Comparison of ENCODE assay signal across 23 cellular contexts in the genomic region with DNA sequence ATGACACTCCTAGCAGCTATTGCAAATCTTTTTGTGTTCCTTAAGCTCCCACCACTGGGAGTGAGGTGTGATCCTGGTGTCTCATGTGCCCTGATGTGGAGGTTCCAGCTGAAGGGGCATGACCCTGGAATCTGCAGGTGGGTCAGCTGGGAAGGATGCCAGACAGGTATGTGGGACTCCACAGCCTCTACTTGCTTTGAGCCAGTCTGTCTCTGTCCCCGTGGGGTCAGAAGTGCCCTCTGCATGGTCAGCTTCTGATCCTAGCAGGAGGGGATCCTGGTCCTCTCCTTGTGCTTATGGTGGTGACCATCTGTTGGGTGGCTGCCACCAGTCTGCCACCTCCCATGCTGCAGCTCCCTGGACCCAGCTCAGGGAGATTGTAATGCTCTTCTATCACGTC. TPM values are rescaled to one million over a fixed set of nuclear protein-coding genes. Genes with fewer than 3 reads are reported as not detected.
A peak's percentile ranks its signal among the peaks of the same experiment; 100 is the strongest.
DNase-seq lines count a peak whose midpoint lies in the region; ATAC-seq and TF ChIP-seq lines count a peak whose summit lies in the region.
"Had no signal": no experiment of that assay in that cellular context is flagged by ENCODE, and none has a peak within 500 bp of the region (broad histone marks: within the 10 kb centered on the region; RNA-seq: fewer than 3 reads in every experiment).

No MANE protein-coding gene starts in this region.

- intact Hi-C loops in heart left ventricle (cut with DNase I) (no loop called here), esophagus muscularis mucosa (cut with DNase I) (no loop called here), vagina (cut with DNase I) (no loop called here)

- H3K4me3 ChIP-seq in right atrium auricular region (no peak overlapping the region), heart left ventricle (no peak overlapping the region), esophagus muscularis mucosa (no peak overlapping the region), vagina (no peak overlapping the region)
- H3K4me3 ChIP-seq: A549; BLaER1 treated with 17β-estradiol and CSF1 and Interleukin-3, amounts not matched to agents 10 nM and 100 nM; GM23338 had no signal

- ATAC-seq in heart left ventricle (no peak), GM18861 (IDR thresholded peaks at IDR 0.05; ENCODE audit: unreplicated experiment) (no peak)
- ATAC-seq in stimulated activated effector memory CD8-positive, alpha-beta T cell treated with anti-CD3 and anti-CD28 coated beads, Interleukin-12 subunit alpha, Interleukin-12 subunit beta, amount 100 ng/mL, for 72 hours: peak; percentile 11
- ATAC-seq: A549, GM23338, HCT116 had no signal

- H3K36me3 Mint-ChIP-seq in stimulated activated effector memory CD8-positive, alpha-beta T cell treated with anti-CD3 and anti-CD28 coated beads, Interleukin-12 subunit alpha, Interleukin-12 subunit beta, amount 100 ng/mL, for 72 hours: no peaks in the 10 kb centered on the region
- H3K36me3 Mint-ChIP-seq: CD14-positive monocyte; CD8-positive, alpha-beta memory T cell had no signal

- DNase-seq in right atrium auricular region (ENCODE audit: low spot score): peak; percentile 32
- DNase-seq in heart left ventricle: no peak
- DNase-seq in esophagus muscularis mucosa (ENCODE audit: extremely low spot score): peak; percentile 55
- no peak for DNase-seq in stimulated activated effector memory CD8-positive, alpha-beta T cell treated with anti-CD3 and anti-CD28 coated beads, Interleukin-12 subunit alpha, Interleukin-12 subunit beta, amount 100 ng/mL, for 72 hours (ENCODE audit: low spot score in 2 of 2)
- peak; percentile 52 to 79 for DNase-seq in vagina (ENCODE audit: extremely low spot score in 2 of 2)
- DNase-seq in ecto neural progenitor cell (ENCODE audit: low spot score): no peak
- DNase-seq in SKM-1 (lab: John Stamatoyannopoulos, UW; ENCODE audit: unreplicated experiment): no peak
- DNase-seq: 8988T; ACHN; AML-193; BE2C; CD4-positive, alpha-beta T cell; CD8-positive, alpha-beta memory T cell; DMS53; DMS79 treated with DMSO at 0.1 percent for 48 hours; GF-D8; H9 had no signal

- TF ChIP-seq EP300 in esophagus muscularis mucosa (IDR thresholded peaks at IDR 0.05): no peak

- H3K36me3 ChIP-seq in right atrium auricular region (no peaks in the 10 kb centered on the region), heart left ventricle (no peaks in the 10 kb centered on the region), esophagus muscularis mucosa (no peaks in the 10 kb centered on the region), vagina (no peaks in the 10 kb centered on the region)
- H3K36me3 ChIP-seq: BE2C; BLaER1 treated with 17β-estradiol and CSF1 and Interleukin-3, amounts not matched to agents 10 nM and 100 nM had no signal

- TF ChIP-seq POLR2A in heart left ventricle (IDR thresholded peaks at IDR 0.05): no peak
- TF ChIP-seq POLR2A in esophagus muscularis mucosa (IDR thresholded peaks at IDR 0.05; ENCODE audit: low read depth): no peak
- no peak for TF ChIP-seq POLR2A in vagina (IDR thresholded peaks at IDR 0.05)

- no peak for TF ChIP-seq CTCF in right atrium auricular region (IDR thresholded peaks at IDR 0.05)
- no peak for TF ChIP-seq CTCF in heart left ventricle (IDR thresholded peaks at IDR 0.05)
- TF ChIP-seq CTCF in esophagus muscularis mucosa (IDR thresholded peaks at IDR 0.05): no peak
- no peak for TF ChIP-seq CTCF in vagina (IDR thresholded peaks at IDR 0.05)

- no peak overlapping the region for H3K4me3 Mint-ChIP-seq in stimulated activated effector memory CD8-positive, alpha-beta T cell treated with anti-CD3 and anti-CD28 coated beads, Interleukin-12 subunit alpha, Interleukin-12 subunit beta, amount 100 ng/mL, for 72 hours
- H3K4me3 Mint-ChIP-seq: CD14-positive monocyte; CD4-positive, alpha-beta T cell; GM23338; H9 had no signal

- H3K4me1 ChIP-seq in right atrium auricular region (peaks cover 0 to 17% of the 10 kb centered on the region in 2 donors), heart left ventricle (peaks cover 0 to 15% (median 7%) of the 10 kb centered on the region in 12 donors), esophagus muscularis mucosa (peaks cover 15 to 31% (median 18%) of the 10 kb centered on the region in 4 donors), vagina (peaks cover 19% of the 10 kb centered on the region)
- H3K4me1 ChIP-seq: A549; BE2C; BLaER1 treated with 17β-estradiol and CSF1 and Interleukin-3, amounts not matched to agents 10 nM and 100 nM had no signal

- H3K27ac Mint-ChIP-seq in stimulated activated effector memory CD8-positive, alpha-beta T cell treated with anti-CD3 and anti-CD28 coated beads, Interleukin-12 subunit alpha, Interleukin-12 subunit beta, amount 100 ng/mL, for 72 hours: no peak overlapping the region
- H3K27ac Mint-ChIP-seq: CD14-positive monocyte; CD4-positive, alpha-beta T cell; CD8-positive, alpha-beta memory T cell; GM23338; H9 had no signal

- peaks cover 9% of the 10 kb centered on the region for H3K4me1 Mint-ChIP-seq in stimulated activated effector memory CD8-positive, alpha-beta T cell treated with anti-CD3 and anti-CD28 coated beads, Interleukin-12 subunit alpha, Interleukin-12 subunit beta, amount 100 ng/mL, for 72 hours
- H3K4me1 Mint-ChIP-seq: CD8-positive, alpha-beta memory T cell had no signal

- H3K9me3 Mint-ChIP-seq in stimulated activated effector memory CD8-positive, alpha-beta T cell treated with anti-CD3 and anti-CD28 coated beads, Interleukin-12 subunit alpha, Interleukin-12 subunit beta, amount 100 ng/mL, for 72 hours: peaks cover 3% of the 10 kb centered on the region
- H3K9me3 Mint-ChIP-seq: GM23338 had no signal

- no peaks in the 10 kb centered on the region for H3K27me3 ChIP-seq in right atrium auricular region
- H3K27me3 ChIP-seq in heart left ventricle: no peaks in the 10 kb centered on the region
- H3K27me3 ChIP-seq in esophagus muscularis mucosa: no peaks in the 10 kb centered on the region
- no peaks in the 10 kb centered on the region for H3K27me3 ChIP-seq in vagina
- H3K27me3 ChIP-seq: BE2C; BLaER1 treated with 17β-estradiol and CSF1 and Interleukin-3, amounts not matched to agents 10 nM and 100 nM had no signal

- H3K27ac ChIP-seq in right atrium auricular region (no peak overlapping the region), heart left ventricle (no peak overlapping the region), esophagus muscularis mucosa (replicated peaks in 1 of 4) (no peak overlapping the region), vagina (no peak overlapping the region)
- H3K27ac ChIP-seq: A549; BLaER1 treated with 17β-estradiol and CSF1 and Interleukin-3, amounts not matched to agents 10 nM and 100 nM had no signal

- H3K9me3 ChIP-seq in right atrium auricular region (no peaks in the 10 kb centered on the region), heart left ventricle (peaks cover 0 to 9% (median 0%) of the 10 kb centered on the region in 12 donors), esophagus muscularis mucosa (peaks cover 0 to 6% (median 0%) of the 10 kb centered on the region in 4 donors), vagina (no peaks in the 10 kb centered on the region)
- H3K9me3 ChIP-seq: BE2C had no signal

- WGBS in heart left ventricle, 4 donors: 74 to 89% (median 79%) methylated on average over 2 of the region's 2 CpGs
- WGBS in esophagus muscularis mucosa: 94% methylated on average over 2 of the region's 2 CpGs

RNA-seq across cellular contexts. Expression of gene COMTD1, which starts 51.1 kb away (rescaled TPM):
- total RNA-seq in right atrium auricular region (10 to 100 TPM; 44.1 to 52.4 TPM), heart left ventricle (10 to 100 TPM; 20.8 to 75.0 (median 37.0) TPM), esophagus muscularis mucosa (10 to 100 TPM; 23.7 to 44.5 (median 28.1) TPM), vagina (80.0 TPM)
- polyA plus RNA-seq in heart left ventricle: 100 to 1,000 TPM in 1 of 2 donors, 10 to 100 TPM in 1; 57.9 to 124 TPM

Comparison
In these comparisons a context has a peak if more than half of its experiments do, and no peak if none do; other contexts are left out.
1. DNase-seq: peak in right atrium auricular region (single experiment), esophagus muscularis mucosa (single experiment) and vagina (2 of 2); none in heart left ventricle (0 of 5), stimulated activated effector memory CD8-positive, alpha-beta T cell treated with anti-CD3 and anti-CD28 coated beads, Interleukin-12 subunit alpha, Interleukin-12 subunit beta, amount 100 ng/mL, for 72 hours (0 of 2), ecto neural progenitor cell (single experiment) and SKM-1 (single experiment).